12 cellular contexts compared by ENCODE assay signal in the genomic region with DNA sequence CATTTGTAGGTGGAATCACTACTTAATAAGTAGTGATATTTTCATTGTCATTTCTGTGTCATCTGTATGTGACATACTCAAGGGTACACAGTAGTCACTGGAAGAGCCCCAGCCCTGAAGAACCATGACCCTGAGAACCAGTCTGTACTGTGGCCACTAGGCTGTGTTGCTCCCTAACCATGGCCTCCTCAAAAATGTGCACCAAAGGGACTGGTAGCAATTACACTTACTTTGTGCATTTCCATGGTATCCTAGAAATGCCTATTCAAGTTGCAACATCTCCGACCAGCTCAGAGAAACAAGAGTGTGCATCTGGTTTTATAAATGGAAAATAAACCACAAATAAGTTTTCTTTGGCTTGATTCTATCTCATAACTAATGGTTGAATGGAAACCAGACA.
DNase-seq lines count a peak whose midpoint lies in the region; ATAC-seq and TF ChIP-seq lines count a peak whose summit lies in the region.
"Had no signal": no experiment of that assay in that cellular context is flagged by ENCODE, and none has a peak within 500 bp of the region (broad histone marks: within the 10 kb centered on the region; RNA-seq: fewer than 3 reads in every experiment).

No MANE protein-coding gene starts in this region.

- H3K36me3 Mint-ChIP-seq in T-cell, result peaks cover 70% of the 10 kb centered on the region

- ATAC-seq in GM21576 (IDR thresholded peaks at IDR 0.05; ENCODE audit: unreplicated experiment) (peak; percentile 54), T-cell (replicated peaks in 1 of 4) (peak in 1 of 4 experiments; percentile 52), GM18517 (IDR thresholded peaks at IDR 0.05; ENCODE audit: unreplicated experiment) (no peak)

- no peak overlapping the region for H3K4me3 ChIP-seq in foreskin fibroblast (ENCODE audit: low read depth in 1 of 2, low read length in 2 of 2)
- H3K4me3 ChIP-seq: esophagus muscularis mucosa had no signal

- H3K4me1 Mint-ChIP-seq in T-cell, result peaks cover 57 to 62% (median 62%) of the 10 kb centered on the region in 3 donors

- H3K4me3 Mint-ChIP-seq in T-cell, result no peak overlapping the region
- H3K4me3 Mint-ChIP-seq: memory B cell had no signal

- peak; percentile 40 for TF ChIP-seq CTCF in foreskin fibroblast (IDR thresholded peaks at IDR 0.05; ENCODE audit: low read depth, low read length)

- POLR2A ChIA-PET in T-cell (lab: Charles Lee), result interaction anchor here in 1 of 2 donors (0.7 kb wide), 1 partner anchor 307 kb away, joined by 3 read pairs; no protein-coding TSS in a partner anchor

- CTCF ChIA-PET in T-cell (lab: Charles Lee), result interaction anchor here in 1 of 2 donors (1.1 kb wide), 1 partner anchor 114 kb away, joined by 3 read pairs; no protein-coding TSS in a partner anchor

- peak overlapping the region; percentile 34 to 62 for H3K27ac Mint-ChIP-seq in T-cell

- peak; percentile 18 for DNase-seq in ELR (ENCODE audit: low read depth)
- DNase-seq in T-cell, result peak in 3 of 34 experiments; percentile 8 to 12 (median 12)
- peak; percentile 87 to 94 for DNase-seq in foreskin fibroblast
- DNase-seq in middle frontal gyrus (ENCODE audit: extremely low spot score, low spot score), result no peak
- no peak for DNase-seq in NCI-H146 (lab: John Stamatoyannopoulos, UW)
- DNase-seq in NCI-H1436 treated with DMSO at 0.1 percent for 48 hours (lab: John Stamatoyannopoulos, UW), result no peak
- DNase-seq: GDM1, NCI-H2171 treated with DMSO at 0.1 percent for 48 hours had no signal

- H3K27me3 Mint-ChIP-seq in T-cell, result no peaks in the 10 kb centered on the region
- H3K27me3 Mint-ChIP-seq: memory B cell had no signal

- H3K9me3 Mint-ChIP-seq in T-cell, result no peaks in the 10 kb centered on the region
- H3K9me3 Mint-ChIP-seq: memory B cell had no signal

Comparison
In these comparisons a context has a peak if more than half of its experiments do, and no peak if none do; other contexts are left out.
1. DNase-seq: peak in ELR (single experiment) and foreskin fibroblast (2 of 2); none in middle frontal gyrus (single experiment), NCI-H146 (single experiment) and NCI-H1436 treated with DMSO at 0.1 percent for 48 hours (single experiment).